Comparison of ENCODE assay signal across 8 cellular contexts in the genomic region with DNA sequence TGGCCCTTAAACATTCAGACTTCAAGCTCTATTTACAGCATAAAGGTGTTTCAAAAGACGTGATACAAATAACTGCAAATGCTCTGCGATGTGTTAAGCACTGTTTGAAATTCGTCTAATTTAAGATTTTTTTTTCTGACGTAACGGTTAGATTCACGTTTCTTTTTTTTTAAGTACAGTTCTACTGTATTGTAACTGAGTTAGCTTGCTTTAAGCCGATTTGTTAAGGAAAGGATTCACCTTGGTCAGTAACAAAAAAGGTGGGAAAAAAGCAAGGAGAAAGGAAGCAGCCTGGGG. TPM values are rescaled to one million over a fixed set of nuclear protein-coding genes. Genes with fewer than 3 reads are reported as not detected.
DNase-seq lines count a peak whose midpoint lies in the region; ATAC-seq and TF ChIP-seq lines count a peak whose summit lies in the region.

No MANE protein-coding gene starts in this region.

- intact Hi-C loops in Calu3 (cut with micrococcal nuclease; ENCODE audit: unreplicated experiment) (no loop called here), PC-3 (cut with micrococcal nuclease) (no loop called here)

- POLR2A ChIA-PET in PC-3 (lab: Charles Lee; ENCODE audit: unreplicated experiment): no interaction called here

- no peaks in the 10 kb centered on the region for H3K9me3 ChIP-seq in PC-3 (ENCODE audit: low read length)
- H3K9me3 ChIP-seq in esophagus (ENCODE audit: control insufficient read depth in 2 of 2, insufficient read depth in 1 of 2, low read depth in 1 of 2, low read length in 1 of 2): no peaks in the 10 kb centered on the region

- peak overlapping the region; percentile 57 for H3K9ac ChIP-seq in PC-3 (ENCODE audit: low read length)

- TF ChIP-seq CTCF in Calu3 (IDR thresholded peaks at IDR 0.05; ENCODE audit: unreplicated experiment) (no peak), PC-3 (conservative IDR thresholded peaks at IDR 0.05; ENCODE audit: low read depth, low read length) (no peak), progenitor cell of endocrine pancreas (IDR thresholded peaks at IDR 0.05; ENCODE audit: unreplicated experiment) (no peak)

- H3K27me3 ChIP-seq in PC-3 (ENCODE audit: low read length) (peaks cover 22% of the 10 kb centered on the region), esophagus (ENCODE audit: control insufficient read depth in 1 of 2, insufficient read depth in 2 of 2, low read length in 2 of 2) (peaks cover 0 to 5% of the 10 kb centered on the region in 2 donors)

- H3K9me3 Mint-ChIP-seq in Calu3 (ENCODE audit: low read depth, unreplicated experiment) (no peaks in the 10 kb centered on the region), progenitor cell of endocrine pancreas (ENCODE audit: low read depth) (no peaks in the 10 kb centered on the region)

- H3K4me2 ChIP-seq in PC-3 (ENCODE audit: low read length): peak overlapping the region; percentile 96

- BruUV-seq in Calu3 (replicated peaks; lab: Mats Ljungman, UMichigan) (no TSS peak), PC-3 (replicated peaks; lab: Mats Ljungman, UMichigan) (TSS peak; percentile 97)

- WGBS in esophagus, 2 donors: 45 to 46% methylated on average over 7 of the region's 7 CpGs

- H2AFZ ChIP-seq in PC-3 (ENCODE audit: low read length): peak overlapping the region; percentile 94

- H3K4me1 Mint-ChIP-seq in Calu3 (ENCODE audit: low read depth, unreplicated experiment): no peaks in the 10 kb centered on the region
- H3K4me1 Mint-ChIP-seq in progenitor cell of endocrine pancreas (ENCODE audit: low read depth): peaks cover 3% of the 10 kb centered on the region

- CTCF ChIA-PET in Calu3 (lab: Charles Lee): interaction anchor here (0.8 to 1.6 kb wide), 3 partner anchors 41 to 300 kb away, joined by 3 to 4 read pairs (median 3); a partner anchor contains a TSS
- CTCF ChIA-PET in PC-3 (lab: Charles Lee): interaction anchor here (0.7 to 0.8 kb wide), 2 partner anchors 16 to 254 kb away, joined by 3 read pairs; no protein-coding TSS in a partner anchor

- peak overlapping the region; percentile 87 for H3K4me3 Mint-ChIP-seq in Calu3 (ENCODE audit: low read depth, unreplicated experiment)
- peak overlapping the region; percentile 67 for H3K4me3 Mint-ChIP-seq in progenitor cell of endocrine pancreas (ENCODE audit: low read depth)

- peak overlapping the region; percentile 69 for H3K27ac Mint-ChIP-seq in Calu3 (ENCODE audit: unreplicated experiment)
- H3K27ac Mint-ChIP-seq in progenitor cell of endocrine pancreas: peak overlapping the region; percentile 87

- H3K4me1 ChIP-seq in PC-3 (ENCODE audit: insufficient read depth, low read length) (peaks cover 11% of the 10 kb centered on the region), esophagus (ENCODE audit: control insufficient read depth in 2 of 2, insufficient read depth in 2 of 2, low read length in 1 of 2) (peaks cover 9 to 20% of the 10 kb centered on the region in 2 donors)

- DNase-seq in Calu3: no peak
- DNase-seq in PC-3: no peak
- no peak for DNase-seq in progenitor cell of endocrine pancreas (ENCODE audit: low spot score, unreplicated experiment)
- no peak for DNase-seq in HuH-7 (ENCODE audit: low spot score)
- DNase-seq in NCI-H187 treated with DMSO at 0.1 percent for 48 hours (lab: John Stamatoyannopoulos, UW): no peak

- H3K27me3 Mint-ChIP-seq in Calu3 (ENCODE audit: unreplicated experiment) (peaks cover 77% of the 10 kb centered on the region), progenitor cell of endocrine pancreas (peaks cover 61% of the 10 kb centered on the region)

- peak overlapping the region; percentile 81 for H3K4me3 ChIP-seq in PC-3 (ENCODE audit: low read length)
- H3K4me3 ChIP-seq in esophagus (ENCODE audit: low read depth in 1 of 2, low read length in 2 of 2): peak overlapping the region; percentile 76 to 79

- no peak for ATAC-seq in PC-3
- no peak for ATAC-seq in HG03196 (IDR thresholded peaks at IDR 0.05; ENCODE audit: unreplicated experiment)
- no peak for ATAC-seq in GM18909 (IDR thresholded peaks at IDR 0.05; ENCODE audit: poor library complexity, unreplicated experiment)

- no peaks in the 10 kb centered on the region for H3K36me3 ChIP-seq in PC-3 (ENCODE audit: low read depth, low read length)
- no peaks in the 10 kb centered on the region for H3K36me3 ChIP-seq in esophagus (ENCODE audit: control insufficient read depth in 2 of 2, insufficient read depth in 2 of 2, low read length in 1 of 2)

- H3K79me2 ChIP-seq in PC-3 (ENCODE audit: low read length): no peaks in the 10 kb centered on the region

- H4K20me1 ChIP-seq in PC-3 (ENCODE audit: low read length): no peaks in the 10 kb centered on the region

- no peaks in the 10 kb centered on the region for H3K9me2 ChIP-seq in PC-3 (replicated peaks; ENCODE audit: low read length)

- H3K36me3 Mint-ChIP-seq in Calu3 (ENCODE audit: insufficient read depth, unreplicated experiment) (peaks cover 25% of the 10 kb centered on the region), progenitor cell of endocrine pancreas (ENCODE audit: insufficient read depth) (no peaks in the 10 kb centered on the region)

- no peak overlapping the region for H3K27ac ChIP-seq in PC-3 (ENCODE audit: low read length)
- H3K27ac ChIP-seq in esophagus (ENCODE audit: low read depth in 2 of 2, low read length in 1 of 2): no peak overlapping the region

- H3F3A ChIP-seq in PC-3 (ENCODE audit: low read length, unreplicated experiment): no peaks in the 10 kb centered on the region

RNA-seq across cellular contexts. Expression of a gene that starts 0.7 kb away (rescaled TPM):
- total RNA-seq in Calu3 (2022): 1.1 and 1.6 TPM in 2 replicates
- 2.7 and 3.6 TPM in 2 replicates for total RNA-seq in PC-3 (2014; rRNA removed)
- 1 to 10 TPM; 4.5 to 4.7 TPM for polyA plus RNA-seq in esophagus
- 2.5 and 3.6 TPM in 2 replicates for total RNA-seq in progenitor cell of endocrine pancreas

RNA-seq across cellular contexts. Expression of a gene that starts 49.0 kb away (rescaled TPM):
- total RNA-seq in Calu3 (2022): not detected in 2 replicates
- total RNA-seq in PC-3 (2014; rRNA removed): not detected in 2 replicates
- polyA plus RNA-seq in esophagus: not detected
- not detected in 2 replicates for total RNA-seq in progenitor cell of endocrine pancreas
